8 cellular contexts compared by ENCODE assay signal in genomic region chr16:56611281-56611833, GRCh38. TPM values are rescaled to one million over a fixed set of nuclear protein-coding genes. Genes with fewer than 3 reads are reported as not detected.
DNase-seq lines count a peak whose midpoint lies in the region; ATAC-seq and TF ChIP-seq lines count a peak whose summit lies in the region.

No MANE protein-coding gene starts in this region.

- CTCF ChIA-PET in CD4-positive, alpha-beta T cell (lab: Charles Lee), result interaction anchor here (1.3 kb wide), 1 partner anchor 91 kb away, joined by 3 read pairs; no protein-coding TSS in a partner anchor

- H3K36me3 Mint-ChIP-seq in CD4-positive, alpha-beta T cell (ENCODE audit: low read depth), result no peaks in the 10 kb centered on the region
- H3K36me3 Mint-ChIP-seq in T-helper 17 cell (ENCODE audit: low read depth), result no peaks in the 10 kb centered on the region

- H3K27ac Mint-ChIP-seq in CD4-positive, alpha-beta T cell, result peak overlapping the region; percentile 96
- H3K27ac Mint-ChIP-seq in T-helper 17 cell, result peak overlapping the region; percentile 97

- peaks cover 22% of the 10 kb centered on the region for H3K4me1 ChIP-seq in prostate gland (replicated peaks)

- no peak for TF ChIP-seq CTCF in CD4-positive, alpha-beta T cell (IDR thresholded peaks at IDR 0.05)
- no peak for TF ChIP-seq CTCF in fibroblast of the aortic adventitia (IDR thresholded peaks at IDR 0.05; ENCODE audit: insufficient read depth, low read length)
- no peak for TF ChIP-seq CTCF in prostate gland (IDR thresholded peaks at IDR 0.05)

- H3K36me3 ChIP-seq in prostate gland, result no peaks in the 10 kb centered on the region

- H3K9me3 Mint-ChIP-seq in CD4-positive, alpha-beta T cell, result no peaks in the 10 kb centered on the region

- H3K9me3 ChIP-seq in CD4-positive, alpha-beta T cell (ENCODE audit: control insufficient read depth, low read length), result no peaks in the 10 kb centered on the region
- H3K9me3 ChIP-seq in T-helper 17 cell (ENCODE audit: control insufficient read depth, low read length, poor library complexity, severe bottlenecking) (no peaks in the 10 kb centered on the region), prostate gland (no peaks in the 10 kb centered on the region)

- no peak for TF ChIP-seq POLR2A in prostate gland (IDR thresholded peaks at IDR 0.05)

- peaks cover 51% of the 10 kb centered on the region for H3K4me1 Mint-ChIP-seq in CD4-positive, alpha-beta T cell (ENCODE audit: low read depth)
- H3K4me1 Mint-ChIP-seq in T-helper 17 cell, result peaks cover 41% of the 10 kb centered on the region

- H3K27me3 ChIP-seq in CD4-positive, alpha-beta T cell (ENCODE audit: control insufficient read depth, insufficient read depth, low read length), result no peaks in the 10 kb centered on the region
- H3K27me3 ChIP-seq in prostate gland (replicated peaks; ENCODE audit: insufficient read depth), result no peaks in the 10 kb centered on the region

- H3K4me3 ChIP-seq in fibroblast of the aortic adventitia (ENCODE audit: low read depth, low read length) (no peak overlapping the region), prostate gland (no peak overlapping the region)

- H3K27me3 Mint-ChIP-seq in CD4-positive, alpha-beta T cell, result peaks cover under 1% of the 10 kb centered on the region
- H3K27me3 Mint-ChIP-seq in T-helper 17 cell, result no peaks in the 10 kb centered on the region

- WGBS in prostate gland, result 78% methylated on average over 2 of the region's 2 CpGs

- ATAC-seq in CD4-positive, alpha-beta T cell (ENCODE audit: poor library complexity), result no peak
- no peak for ATAC-seq in T-helper 17 cell
- no peak for ATAC-seq in GM21423 (IDR thresholded peaks at IDR 0.05; ENCODE audit: unreplicated experiment)

- no peak for DNase-seq in CD4-positive, alpha-beta T cell
- DNase-seq in T-helper 17 cell (no peak), fibroblast of the aortic adventitia (ENCODE audit: low read depth) (peak; percentile 76), prostate gland (ENCODE audit: low spot score) (no peak), OCI-M2 (lab: John Stamatoyannopoulos, UW; ENCODE audit: unreplicated experiment) (no peak), HuH-7 (ENCODE audit: low spot score) (no peak), cortex of kidney (lab: John Stamatoyannopoulos, UW) (no peak)

- H3K4me3 Mint-ChIP-seq in CD4-positive, alpha-beta T cell, result peak overlapping the region; percentile 98
- H3K4me3 Mint-ChIP-seq in T-helper 17 cell, result peak overlapping the region; percentile 75

- H3K27ac ChIP-seq in CD4-positive, alpha-beta T cell (ENCODE audit: low read depth, low read length), result peak overlapping the region; percentile 71
- H3K27ac ChIP-seq in prostate gland, result peak overlapping the region; percentile 86 to 90

- intact Hi-C loops in CD4-positive, alpha-beta T cell (cut with DNase I, micrococcal nuclease), result no loop called here
- intact Hi-C loops in prostate gland (cut with DNase I), result no loop called here

- POLR2A ChIA-PET in CD4-positive, alpha-beta T cell (lab: Charles Lee), result interaction anchor here (0.9 to 3.7 kb wide), 7 partner anchors 11 to 92 kb away, joined by 3 to 26 read pairs (median 6); partner anchors contain the start of genes BBS2, MT1E, MT1F and MT1X

RNA-seq across cellular contexts. Expression of gene MT2A, which starts 3.0 kb away (rescaled TPM):
- 10 to 100 TPM; 47.1 to 50.8 TPM for total RNA-seq in CD4-positive, alpha-beta T cell
- total RNA-seq in T-helper 17 cell (10 to 100 TPM; 36.4 to 43.4 TPM), fibroblast of the aortic adventitia (ENCODE audit: low replicate concordance) (8.3 and 114 TPM in 2 replicates), prostate gland (100 to 1,000 TPM; 134 to 214 TPM)

RNA-seq across cellular contexts. Expression of gene MT1E, which starts 14.2 kb away (rescaled TPM):
- total RNA-seq in CD4-positive, alpha-beta T cell, result 1 to 10 TPM; 2.5 to 2.9 TPM
- 1 to 10 TPM; 1.9 to 8.7 TPM for total RNA-seq in T-helper 17 cell
- total RNA-seq in fibroblast of the aortic adventitia (ENCODE audit: low replicate concordance), result 54.7 and 103 TPM in 2 replicates
- total RNA-seq in prostate gland, result 100 to 1,000 TPM; 110 to 339 TPM

RNA-seq across cellular contexts. Expression of gene MT1M, which starts 21.1 kb away (rescaled TPM):
- total RNA-seq in CD4-positive, alpha-beta T cell, result not detected
- total RNA-seq in T-helper 17 cell, result not detected
- total RNA-seq in fibroblast of the aortic adventitia (ENCODE audit: low replicate concordance), result 3.4 and 10.3 TPM in 2 replicates
- total RNA-seq in prostate gland, result 10 to 100 TPM; 14.8 to 37.4 TPM

RNA-seq across cellular contexts. Expression of gene MT3, which starts 22.0 kb away (rescaled TPM):
- under 1 TPM in 1 of 2 experiments, not detected in 1; 0.50 TPM for total RNA-seq in CD4-positive, alpha-beta T cell
- not detected for total RNA-seq in T-helper 17 cell
- not detected in 2 replicates for total RNA-seq in fibroblast of the aortic adventitia (ENCODE audit: low replicate concordance)
- total RNA-seq in prostate gland, result 1 to 10 TPM in 1 of 2 donors, not detected in 1; 1.6 TPM

RNA-seq across cellular contexts. Expression of gene MT1A, which starts 27.1 kb away (rescaled TPM):
- total RNA-seq in CD4-positive, alpha-beta T cell, result not detected
- total RNA-seq in T-helper 17 cell, result not detected
- total RNA-seq in fibroblast of the aortic adventitia (ENCODE audit: low replicate concordance), result 0.72 TPM in 1 of 2 replicates, not detected in the other
- total RNA-seq in prostate gland, result 1 to 10 TPM in 1 of 2 donors, not detected in 1; 6.9 TPM
